In the genomic region with DNA sequence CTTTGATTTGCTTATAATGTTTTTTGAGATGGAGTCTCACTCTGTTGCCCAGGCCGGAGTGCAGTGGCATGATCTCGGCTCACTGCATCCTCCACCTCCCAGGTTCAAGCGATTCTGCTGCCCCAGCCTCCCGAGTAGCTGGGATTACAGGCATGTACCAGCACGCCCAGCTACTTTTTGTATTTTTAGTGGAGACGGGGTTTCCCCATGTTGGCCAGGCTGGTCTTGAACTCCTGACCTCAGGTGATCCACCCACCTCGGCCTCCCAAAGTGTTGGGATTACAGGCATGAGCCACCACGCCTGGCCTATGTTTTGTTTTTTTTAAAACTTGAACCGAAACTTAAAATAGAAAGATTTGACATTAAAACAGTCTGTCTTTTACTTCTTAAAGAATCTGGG, we compare ENCODE assay signal across 8 cellular contexts. TPM values are rescaled to one million over a fixed set of nuclear protein-coding genes. Genes with fewer than 3 reads are reported as not detected.
A peak's percentile ranks its signal among the peaks of the same experiment; 100 is the strongest.
DNase-seq lines count a peak whose midpoint lies in the region; ATAC-seq and TF ChIP-seq lines count a peak whose summit lies in the region.
"Not testable (repeated sequence)": the region's sequence is repeated elsewhere in the genome, so short reads cannot be mapped to it uniquely, and the experiment has no call there.

No MANE protein-coding gene starts in this region.

- POLR2A ChIA-PET in A673 (lab: Charles Lee; ENCODE audit: low non-redundant PET) (interaction anchor here (0.7 kb wide), 1 partner anchor 42 kb away, joined by 3 read pairs; no protein-coding TSS in a partner anchor), HEK293 (lab: Yijun Ruan, JAX) (interaction anchor here (0.6 to 4.8 kb wide), 2 partner anchors 11 to 84 kb away, joined by 3 to 39 read pairs; a partner anchor contains a TSS), WTC11 (lab: Charles Lee) (interaction anchor here (0.6 to 5.8 kb wide), 2 partner anchors 11 to 15 kb away, joined by 3 to 29 read pairs; a partner anchor contains a TSS)

- intact Hi-C loops in A673 (cut with micrococcal nuclease; ENCODE audit: unreplicated experiment); activated naive CD4-positive, alpha-beta T cell treated with anti-CD3 and anti-CD28 coated beads for 36 hours (cut with micrococcal nuclease); upper lobe of right lung (cut with DNase I): not testable (repeated sequence)

- not testable (repeated sequence) for H2AFZ ChIP-seq in OCI-LY3 (ENCODE audit: low read depth, low read length); osteoblast (ENCODE audit: low read length)

- not testable (repeated sequence) for BruUV-seq in A673 (replicated peaks; lab: Mats Ljungman, UMichigan)

- not testable (repeated sequence) for H3K9me3 Mint-ChIP-seq in WTC11; activated naive CD4-positive, alpha-beta T cell treated with anti-CD3 and anti-CD28 coated beads for 36 hours

- H3K4me3 Mint-ChIP-seq in WTC11; activated naive CD4-positive, alpha-beta T cell treated with anti-CD3 and anti-CD28 coated beads for 36 hours: not testable (repeated sequence)

- H3K9ac ChIP-seq in OCI-LY3 (ENCODE audit: low read length), result not testable (repeated sequence)

- not testable (repeated sequence) for H3K9me3 ChIP-seq in A673 (ENCODE audit: low read depth, low read length, poor library complexity, severe bottlenecking); HEK293 (ENCODE audit: control insufficient read depth, insufficient read depth, low read depth, low read length); OCI-LY3 (ENCODE audit: insufficient read depth, low read length); osteoblast (ENCODE audit: low read depth, low read length); upper lobe of right lung

- not testable (repeated sequence) for H3K36me3 ChIP-seq in A673 (ENCODE audit: insufficient read depth, low read length, poor library complexity, severe bottlenecking); HEK293 (ENCODE audit: control insufficient read depth in 2 of 2, insufficient read depth in 1 of 2, low read length in 2 of 2); OCI-LY3 (replicated peaks; ENCODE audit: low read depth, low read length); brain microvascular endothelial cell (replicated peaks); osteoblast (ENCODE audit: insufficient read depth, low read length); upper lobe of right lung

- H3K4me2 ChIP-seq in OCI-LY3 (ENCODE audit: low read length), result peak overlapping the region; percentile 28
- H3K4me2 ChIP-seq in osteoblast (ENCODE audit: insufficient read depth, low read length), result not testable (repeated sequence)

- not testable (repeated sequence) for DNase-seq in A673 (ENCODE audit: low spot score); WTC11 (ENCODE audit: low spot score); activated naive CD4-positive, alpha-beta T cell treated with anti-CD3 and anti-CD28 coated beads for 36 hours; brain microvascular endothelial cell; osteoblast (ENCODE audit: insufficient read length, low spot score, missing footprints); upper lobe of right lung

- H3K36me3 Mint-ChIP-seq in WTC11; activated naive CD4-positive, alpha-beta T cell treated with anti-CD3 and anti-CD28 coated beads for 36 hours (ENCODE audit: low read depth): not testable (repeated sequence)

- H3K27me3 ChIP-seq in A673 (replicated peaks; ENCODE audit: insufficient read depth, low read depth, low read length, poor library complexity); OCI-LY3 (ENCODE audit: low read depth, low read length); brain microvascular endothelial cell (replicated peaks); osteoblast (ENCODE audit: insufficient read depth, low read length); upper lobe of right lung: not testable (repeated sequence)

- peak overlapping the region; percentile 88; the same call in 1 of the 2 replicates for H3K27ac Mint-ChIP-seq in WTC11
- H3K27ac Mint-ChIP-seq in activated naive CD4-positive, alpha-beta T cell treated with anti-CD3 and anti-CD28 coated beads for 36 hours, result peak overlapping the region; percentile 74

- ATAC-seq in WTC11, upper lobe of right lung: not testable (repeated sequence)

- not testable (repeated sequence) for TF ChIP-seq CTCF in A673 (conservative IDR thresholded peaks at IDR 0.05; ENCODE audit: low read depth, low read length); HEK293 (tag by site-specific recombination; IDR thresholded peaks at IDR 0.05); OCI-LY3 (IDR thresholded peaks at IDR 0.05; ENCODE audit: low read depth, low read length); WTC11 (IDR thresholded peaks at IDR 0.05); brain microvascular endothelial cell (IDR thresholded peaks at IDR 0.05; ENCODE audit: low read depth, low read length, missing control alignments); osteoblast (IDR thresholded peaks at IDR 0.05; ENCODE audit: extremely low read depth, low read depth, low read length); upper lobe of right lung (IDR thresholded peaks at IDR 0.05)

- in situ Hi-C loops in brain microvascular endothelial cell (cut with HindIII; ENCODE audit: low pct_ligation_motif_present, low sequenced_read_pairs), result not testable (repeated sequence)

- H3K79me2 ChIP-seq in OCI-LY3 (ENCODE audit: low read length), result peaks cover 97% of the 10 kb centered on the region
- H3K79me2 ChIP-seq in osteoblast (ENCODE audit: insufficient read depth, low read length), result peaks cover 87% of the 10 kb centered on the region

- not testable (repeated sequence) for H3K27me3 Mint-ChIP-seq in WTC11 (ENCODE audit: low read depth); activated naive CD4-positive, alpha-beta T cell treated with anti-CD3 and anti-CD28 coated beads for 36 hours (ENCODE audit: low read depth)

- H3K4me1 Mint-ChIP-seq in WTC11, result peaks cover 28% of the 10 kb centered on the region
- peaks cover 55% of the 10 kb centered on the region for H3K4me1 Mint-ChIP-seq in activated naive CD4-positive, alpha-beta T cell treated with anti-CD3 and anti-CD28 coated beads for 36 hours (ENCODE audit: low read depth)

- H3K27ac ChIP-seq in A673 (ENCODE audit: low read depth, low read length, poor library complexity, severe bottlenecking) (peak overlapping the region; percentile 53), brain microvascular endothelial cell (peak overlapping the region; percentile 39), osteoblast (ENCODE audit: low read depth, low read length) (peak overlapping the region; percentile 29), upper lobe of right lung (peak overlapping the region; percentile 6)
- H3K27ac ChIP-seq in HEK293 (ENCODE audit: extremely low read depth, low read depth, low read length); OCI-LY3 (ENCODE audit: low read length): not testable (repeated sequence)

- CTCF ChIA-PET in A673 (lab: Charles Lee), result not testable (repeated sequence)
- CTCF ChIA-PET in HEK293 (lab: Yijun Ruan, JAX) (interaction anchor here (0.6 to 2.1 kb wide), 3 partner anchors 11 to 32 kb away, joined by 3 to 9 read pairs (median 3); a partner anchor contains a TSS), WTC11 (lab: Charles Lee) (interaction anchor here (1.3 kb wide), 1 partner anchor 34 kb away, joined by 4 read pairs; no protein-coding TSS in a partner anchor)
- CTCF ChIA-PET in activated naive CD4-positive, alpha-beta T cell treated with anti-CD3 and anti-CD28 coated beads for 36 hours (lab: Charles Lee), result interaction anchor here (0.6 to 1.0 kb wide), 2 partner anchors 12 to 72 kb away, joined by 3 to 6 read pairs; no protein-coding TSS in a partner anchor

- not testable (repeated sequence) for H4K20me1 ChIP-seq in OCI-LY3 (ENCODE audit: insufficient read depth, low read length); osteoblast (ENCODE audit: insufficient read depth, low read length)

- not testable (repeated sequence) for H3K4me3 ChIP-seq in A673 (ENCODE audit: low read depth, low read length, poor library complexity, severe bottlenecking); HEK293 (ENCODE audit: low read depth, low read length); OCI-LY3 (ENCODE audit: low read length); brain microvascular endothelial cell (ENCODE audit: low read depth, low read length); osteoblast (ENCODE audit: insufficient read depth, low read length); upper lobe of right lung

- H3K4me1 ChIP-seq in A673 (ENCODE audit: insufficient read depth, low read length, poor library complexity, severe bottlenecking), result peaks cover 52% of the 10 kb centered on the region
- peaks cover 14% of the 10 kb centered on the region for H3K4me1 ChIP-seq in HEK293 (ENCODE audit: control insufficient read depth, insufficient read depth, low read length)
- peaks cover 48% of the 10 kb centered on the region for H3K4me1 ChIP-seq in OCI-LY3 (ENCODE audit: low read length)
- H3K4me1 ChIP-seq in osteoblast (ENCODE audit: insufficient read depth, low read length), result not testable (repeated sequence)
- H3K4me1 ChIP-seq in upper lobe of right lung, result peaks cover 16% of the 10 kb centered on the region

TF ChIP-seq in HEK293, 187 proteins besides CTCF, POLR2A, EP300 and RAD21 (continues in another document):
- TF ChIP-seq ZNF121 (tag by site-specific recombination; IDR thresholded peaks at IDR 0.05), result peak; percentile 73

TF ChIP-seq in WTC11, 78 proteins besides CTCF, POLR2A, EP300 and RAD21:
- TF ChIP-seq ZNF121 (CRISPR knock-in tag; IDR thresholded peaks at IDR 0.05), result 0 out of 2 replicates have a peak, but pooled peaks have one; percentile 23

RNA-seq across cellular contexts. Expression of a gene that starts 11.3 kb away (rescaled TPM):
- total RNA-seq in A673 (2021) (81.9 and 83.0 TPM in 2 replicates), WTC11 (2021) (46.5 to 47.5 TPM (median 47.4 TPM) in 3 replicates), osteoblast (24.2 TPM in 2 replicates), upper lobe of right lung (56.0 TPM)
- 10 to 100 TPM; 53.5 to 63.1 TPM for total RNA-seq in activated naive CD4-positive, alpha-beta T cell treated with anti-CD3 and anti-CD28 coated beads for 36 hours

RNA-seq across cellular contexts. Expression of a gene that starts 37.3 kb away (rescaled TPM):
- 9.9 and 21.5 TPM in 2 replicates for total RNA-seq in A673 (2021)
- total RNA-seq in WTC11 (2021), result 19.8 to 19.9 TPM (median 19.8 TPM) in 3 replicates
- 1 to 10 TPM; 3.6 to 3.7 TPM for total RNA-seq in activated naive CD4-positive, alpha-beta T cell treated with anti-CD3 and anti-CD28 coated beads for 36 hours
- 3.5 and 6.2 TPM in 2 replicates for total RNA-seq in osteoblast
- total RNA-seq in upper lobe of right lung, result 4.7 TPM
